Comparison of ENCODE assay signal across 8 cellular contexts in the genomic region with DNA sequence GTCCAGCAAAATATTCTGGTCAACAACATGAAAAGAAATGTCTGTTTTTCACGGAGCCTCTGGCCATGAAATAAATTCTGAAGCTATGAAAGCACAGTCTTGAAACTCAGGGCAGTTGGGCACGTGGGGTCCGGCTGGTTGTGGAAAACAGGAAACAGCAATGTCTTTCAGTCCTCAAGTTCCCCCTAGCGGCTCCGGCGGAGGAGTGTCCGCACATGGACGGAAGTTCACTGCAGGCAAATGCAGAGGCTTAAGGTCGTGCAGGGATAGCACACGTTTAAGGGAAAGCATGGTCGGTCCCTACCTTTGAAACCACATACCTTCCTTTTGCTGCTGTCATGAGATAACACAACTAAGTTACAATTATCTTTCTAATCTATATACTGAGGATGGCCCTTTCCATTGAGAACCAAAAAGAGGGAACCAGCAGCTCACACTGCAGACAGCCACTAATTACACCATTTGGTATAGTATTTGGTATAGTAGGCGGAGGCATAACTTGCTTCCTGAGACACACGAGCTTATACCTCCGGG.
A peak's percentile ranks its signal among the peaks of the same experiment; 100 is the strongest.
DNase-seq lines count a peak whose midpoint lies in the region; ATAC-seq and TF ChIP-seq lines count a peak whose summit lies in the region.

No MANE protein-coding gene starts in this region.

- H3K4me3 ChIP-seq in AG10803 (ENCODE audit: low read length): no peak overlapping the region

- peak overlapping the region; percentile 27 for H3K27ac ChIP-seq in caudate nucleus (ENCODE audit: low read depth, low read length)

- DNase-seq in AG10803 (ENCODE audit: low read depth): peak; percentile 90
- DNase-seq in NCI-H446 treated with DMSO at 0.1 percent for 48 hours (lab: John Stamatoyannopoulos, UW): peak; percentile 50
- peak; percentile 44 to 61 (median 56) for DNase-seq in activated CD4-positive, CD25-positive, alpha-beta regulatory T cell (lab: John Stamatoyannopoulos, UW)
- DNase-seq in caudate nucleus (lab: John Stamatoyannopoulos, UW): peak in 58 of 61 donors; percentile 17 to 90 (median 70)
- DNase-seq in kidney glomerular epithelial cell (lab: John Stamatoyannopoulos, UW): peak; percentile 68
- DNase-seq in stimulated activated CD4-positive, alpha-beta T cell treated with anti-CD3 and anti-CD28 coated beads, Interleukin-2, amount 100 ng/mL, for 4 hours (ENCODE audit: low read depth): peak; percentile 67

- ATAC-seq in GM19025 (IDR thresholded peaks at IDR 0.05; ENCODE audit: low read depth, unreplicated experiment) (peak; percentile 85), HG03280 (IDR thresholded peaks at IDR 0.05; ENCODE audit: unreplicated experiment) (peak; percentile 86)

- peak; percentile 96 for TF ChIP-seq CTCF in AG10803 (conservative IDR thresholded peaks at IDR 0.05; ENCODE audit: low read length)
